11 cellular contexts compared by ENCODE assay signal in the genomic region with DNA sequence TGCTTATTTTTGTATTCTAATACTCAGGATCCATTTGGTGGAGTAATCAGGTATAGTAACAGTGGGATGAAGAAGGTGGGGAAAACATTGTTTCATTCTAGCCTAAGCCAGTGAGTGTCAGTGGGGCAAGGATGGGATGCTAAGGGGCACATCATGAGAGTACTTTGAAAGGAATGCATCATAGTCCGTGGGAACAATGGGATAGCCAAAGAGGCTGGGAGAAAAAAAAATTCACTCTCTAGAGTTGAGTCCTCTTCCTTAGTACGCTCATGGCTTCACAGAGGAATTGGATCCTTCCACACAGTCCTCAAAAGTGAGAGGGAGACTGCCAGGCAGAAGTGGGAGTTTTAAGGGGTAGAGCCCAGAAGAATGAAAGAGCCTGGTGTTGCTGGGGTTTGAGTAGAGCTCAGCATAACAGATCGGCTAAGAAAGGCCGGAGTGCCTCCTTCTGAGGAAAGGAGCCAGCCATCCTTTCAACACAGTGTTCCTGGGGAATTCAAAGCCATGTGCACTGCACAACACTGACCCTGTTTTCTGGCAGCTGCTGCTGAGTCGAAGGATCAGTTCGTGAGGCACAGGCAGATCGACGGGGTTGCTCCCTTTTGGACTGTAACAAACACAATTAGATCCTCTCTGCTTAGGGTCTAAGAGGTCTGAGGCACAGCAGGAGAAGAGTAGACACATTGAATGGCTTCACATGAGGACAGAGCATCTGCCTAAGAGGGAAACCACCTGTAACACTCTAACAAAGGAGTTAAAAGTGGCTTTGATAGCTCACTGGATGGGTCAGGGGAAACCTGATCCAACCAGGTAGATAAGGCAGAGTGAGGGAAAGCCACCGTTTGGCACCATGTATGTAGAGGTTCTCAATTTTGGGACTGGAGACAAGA.
DNase-seq lines count a peak whose midpoint lies in the region; ATAC-seq and TF ChIP-seq lines count a peak whose summit lies in the region.
"Had no signal": no experiment of that assay in that cellular context is flagged by ENCODE, and none has a peak within 500 bp of the region (broad histone marks: within the 10 kb centered on the region; RNA-seq: fewer than 3 reads in every experiment).

No MANE protein-coding gene starts in this region.

- peaks cover 5 to 13% of the 10 kb centered on the region in 2 donors for H3K36me3 Mint-ChIP-seq in activated T-cell treated with anti-CD3 and anti-CD28 coated beads, Interleukin-2, amount 50 U/mL, for 72 hours (ENCODE audit: insufficient read depth in 2 of 2)
- peaks cover 92% of the 10 kb centered on the region for H3K36me3 Mint-ChIP-seq in activated T-helper 17 cell treated with anti-CD3 and anti-CD28 coated beads, Interleukin-2, amount 50 U/mL, for 72 hours (ENCODE audit: low read depth)

- no peak for ATAC-seq in activated T-cell treated with anti-CD3 and anti-CD28 coated beads, Interleukin-2, amount 50 U/mL, for 72 hours (replicated peaks in 1 of 2)
- no peak for ATAC-seq in activated T-helper 17 cell treated with anti-CD3 and anti-CD28 coated beads, Interleukin-2, amount 50 U/mL, for 72 hours (replicated peaks)
- ATAC-seq in HG03521 (IDR thresholded peaks at IDR 0.05; ENCODE audit: unreplicated experiment), result no peak

- peaks cover 46% of the 10 kb centered on the region for H3K4me1 Mint-ChIP-seq in activated T-cell treated with anti-CD3 and anti-CD28 coated beads, Interleukin-2, amount 50 U/mL, for 72 hours (ENCODE audit: low read depth)
- peaks cover 44% of the 10 kb centered on the region for H3K4me1 Mint-ChIP-seq in activated T-helper 17 cell treated with anti-CD3 and anti-CD28 coated beads, Interleukin-2, amount 50 U/mL, for 72 hours

- no peaks in the 10 kb centered on the region for H3K27me3 Mint-ChIP-seq in activated T-cell treated with anti-CD3 and anti-CD28 coated beads, Interleukin-2, amount 50 U/mL, for 72 hours (ENCODE audit: low read depth)
- H3K27me3 Mint-ChIP-seq in activated T-helper 17 cell treated with anti-CD3 and anti-CD28 coated beads, Interleukin-2, amount 50 U/mL, for 72 hours, result no peaks in the 10 kb centered on the region

- no peak for DNase-seq in activated T-cell treated with anti-CD3 and anti-CD28 coated beads, Interleukin-2, amount 50 U/mL, for 72 hours
- DNase-seq in activated T-cell treated with anti-CD3 and anti-CD28 coated beads, Interleukin-2, amount 50 U/mL, for 1 hour, result no peak
- DNase-seq in hypothalamus (lab: John Stamatoyannopoulos, UW), result peak in 32 of 51 donors; percentile 8 to 71 (median 36)
- DNase-seq in substantia nigra (lab: John Stamatoyannopoulos, UW), result peak in 28 of 49 donors; percentile 11 to 64 (median 33)
- no peak for DNase-seq in DMS53 treated with DMSO at 0.1 percent for 48 hours (lab: John Stamatoyannopoulos, UW; ENCODE audit: unreplicated experiment)
- no peak for DNase-seq in WERI-Rb-1
- DNase-seq: foreskin melanocyte, NCI-H774, T-helper 9 cell had no signal

- no peak for TF ChIP-seq CTCF in WERI-Rb-1 (IDR thresholded peaks at IDR 0.05; ENCODE audit: low read depth, low read length)

- H3K4me3 Mint-ChIP-seq in activated T-cell treated with anti-CD3 and anti-CD28 coated beads, Interleukin-2, amount 50 U/mL, for 72 hours, result no peak overlapping the region
- no peak overlapping the region for H3K4me3 Mint-ChIP-seq in activated T-helper 17 cell treated with anti-CD3 and anti-CD28 coated beads, Interleukin-2, amount 50 U/mL, for 72 hours

- peaks cover 56% of the 10 kb centered on the region for H3K36me3 ChIP-seq in WERI-Rb-1

- no peak overlapping the region for H3K4me3 ChIP-seq in WERI-Rb-1 (ENCODE audit: low read depth, low read length)

- no peaks in the 10 kb centered on the region for H3K9me3 ChIP-seq in WERI-Rb-1 (ENCODE audit: severe bottlenecking)

- H3K9me3 Mint-ChIP-seq in activated T-cell treated with anti-CD3 and anti-CD28 coated beads, Interleukin-2, amount 50 U/mL, for 72 hours, result no peaks in the 10 kb centered on the region
- H3K9me3 Mint-ChIP-seq in activated T-helper 17 cell treated with anti-CD3 and anti-CD28 coated beads, Interleukin-2, amount 50 U/mL, for 72 hours, result no peaks in the 10 kb centered on the region

- peak overlapping the region; percentile 70 for H3K27ac Mint-ChIP-seq in activated T-cell treated with anti-CD3 and anti-CD28 coated beads, Interleukin-2, amount 50 U/mL, for 72 hours
- H3K27ac Mint-ChIP-seq in activated T-helper 17 cell treated with anti-CD3 and anti-CD28 coated beads, Interleukin-2, amount 50 U/mL, for 72 hours, result peak overlapping the region; percentile 91

- H3K27ac ChIP-seq in substantia nigra (ENCODE audit: low read depth, low read length, poor library complexity, severe bottlenecking) (peak overlapping the region; percentile 58), WERI-Rb-1 (no peak overlapping the region)

- no peaks in the 10 kb centered on the region for H3K27me3 ChIP-seq in WERI-Rb-1 (ENCODE audit: insufficient read depth, low read depth, severe bottlenecking)

Comparison
In these comparisons a context has a peak if more than half of its experiments do, and no peak if none do; other contexts are left out.
1. DNase-seq: peak in hypothalamus (32 of 51) and substantia nigra (28 of 49); none in activated T-cell treated with anti-CD3 and anti-CD28 coated beads, Interleukin-2, amount 50 U/mL, for 72 hours (0 of 2), activated T-cell treated with anti-CD3 and anti-CD28 coated beads, Interleukin-2, amount 50 U/mL, for 1 hour (single experiment), DMS53 treated with DMSO at 0.1 percent for 48 hours (single experiment) and WERI-Rb-1 (single experiment).